ENCODE assay signal across 1 cellular context in the genomic region with DNA sequence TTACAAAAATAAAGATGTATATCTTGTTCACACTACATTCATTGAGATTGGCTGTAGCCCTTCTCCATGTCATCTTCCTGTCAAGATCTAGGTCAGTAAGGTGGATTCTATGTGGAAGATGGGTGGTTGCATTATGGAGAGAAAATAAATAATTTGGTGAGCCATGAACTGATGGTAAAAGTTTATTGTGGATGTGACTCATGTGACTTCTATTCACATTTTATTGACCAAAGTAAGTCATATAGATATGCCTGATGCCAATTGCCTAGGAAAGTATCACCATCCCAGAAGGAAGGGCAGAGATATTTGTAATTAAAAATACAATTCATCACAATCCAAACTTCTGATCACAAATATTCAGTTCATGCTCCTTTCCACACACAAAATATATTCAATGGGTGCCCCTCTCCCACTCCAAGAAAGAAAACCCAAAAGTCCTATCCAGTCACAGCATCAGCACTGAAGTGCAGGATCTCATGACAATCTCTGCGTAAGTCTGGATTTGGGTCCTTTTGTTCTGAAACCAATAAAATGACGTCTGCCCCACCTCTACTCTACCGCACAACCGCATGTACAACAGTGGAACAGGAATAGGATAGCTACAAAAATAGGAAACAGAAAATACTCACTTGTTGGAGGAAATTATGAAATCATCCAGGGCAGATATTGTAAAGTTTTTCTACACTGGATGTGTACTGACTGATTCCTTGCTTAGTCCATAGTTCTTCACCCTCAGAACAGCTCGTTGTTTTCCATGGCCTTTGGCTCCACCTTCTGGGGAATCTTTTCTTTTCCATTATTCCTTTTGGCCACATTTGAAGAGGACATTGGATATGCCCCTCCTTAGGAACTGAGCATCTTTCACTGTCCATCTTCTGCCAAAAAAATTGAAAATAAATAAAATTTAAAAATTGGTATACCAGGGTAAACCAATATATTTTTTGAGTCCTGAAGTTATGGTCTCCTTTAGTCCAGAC.
TF ChIP-seq lines count a peak whose summit lies in the region.

No MANE protein-coding gene starts in this region.

TF ChIP-seq in K562, 482 proteins besides CTCF, POLR2A, EP300 and RAD21:
- TF ChIP-seq, protein P1, sequence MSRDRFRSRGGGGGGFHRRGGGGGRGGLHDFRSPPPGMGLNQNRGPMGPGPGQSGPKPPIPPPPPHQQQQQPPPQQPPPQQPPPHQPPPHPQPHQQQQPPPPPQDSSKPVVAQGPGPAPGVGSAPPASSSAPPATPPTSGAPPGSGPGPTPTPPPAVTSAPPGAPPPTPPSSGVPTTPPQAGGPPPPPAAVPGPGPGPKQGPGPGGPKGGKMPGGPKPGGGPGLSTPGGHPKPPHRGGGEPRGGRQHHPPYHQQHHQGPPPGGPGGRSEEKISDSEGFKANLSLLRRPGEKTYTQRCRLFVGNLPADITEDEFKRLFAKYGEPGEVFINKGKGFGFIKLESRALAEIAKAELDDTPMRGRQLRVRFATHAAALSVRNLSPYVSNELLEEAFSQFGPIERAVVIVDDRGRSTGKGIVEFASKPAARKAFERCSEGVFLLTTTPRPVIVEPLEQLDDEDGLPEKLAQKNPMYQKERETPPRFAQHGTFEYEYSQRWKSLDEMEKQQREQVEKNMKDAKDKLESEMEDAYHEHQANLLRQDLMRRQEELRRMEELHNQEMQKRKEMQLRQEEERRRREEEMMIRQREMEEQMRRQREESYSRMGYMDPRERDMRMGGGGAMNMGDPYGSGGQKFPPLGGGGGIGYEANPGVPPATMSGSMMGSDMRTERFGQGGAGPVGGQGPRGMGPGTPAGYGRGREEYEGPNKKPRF (IDR thresholded peaks at IDR 0.05; ENCODE audit: low read depth, low read length), result no peak
- TF ChIP-seq ZNF3 (CRISPR knock-in tag; IDR thresholded peaks at IDR 0.05) (no peak), DEAF1 (CRISPR knock-in tag; IDR thresholded peaks at IDR 0.05) (peak; percentile 91), SMC3 (conservative IDR thresholded peaks at IDR 0.05; ENCODE audit: insufficient read depth, low read depth, low read length) (0 out of 2 replicates have a peak, but pooled peaks have one; percentile 36), GTF2F1 (IDR thresholded peaks at IDR 0.05; ENCODE audit: low read depth, low read length) (no peak), POLR2B (IDR thresholded peaks at IDR 0.05; ENCODE audit: low read depth, partially characterized antibody) (no peak), ZNF143 (CRISPR knock-in tag; IDR thresholded peaks at IDR 0.05) (no peak), NCOA2 (IDR thresholded peaks at IDR 0.05; ENCODE audit: partially characterized antibody in 2 of 2) (no peak), FOXA1 (IDR thresholded peaks at IDR 0.05; ENCODE audit: borderline replicate concordance) (no peak), MAZ (CRISPR knock-in tag; conservative IDR thresholded peaks at IDR 0.05 in 1 of 2, IDR thresholded peaks at IDR 0.05 in 1 of 2) (peak in 1 of 2 experiments; percentile 38; a peak in 1 of 4 replicates), HCFC1 (IDR thresholded peaks at IDR 0.05; ENCODE audit: low read depth, low read length) (no peak), ZBTB1 (CRISPR knock-in tag; IDR thresholded peaks at IDR 0.05; ENCODE audit: borderline replicate concordance, low read depth) (no peak), BACH1 (tag; IDR thresholded peaks at IDR 0.05) (no peak), CLOCK (CRISPR knock-in tag; IDR thresholded peaks at IDR 0.05; ENCODE audit: borderline replicate concordance) (no peak), HNRNPK (IDR thresholded peaks at IDR 0.05; ENCODE audit: low read depth, low read length, poor library complexity, severe bottlenecking) (no peak), JUND (IDR thresholded peaks at IDR 0.05; ENCODE audit: borderline replicate concordance, low read depth, low read length) (peak; percentile 19; the same call in 1 of the 2 replicates), JUND (tag; IDR thresholded peaks at IDR 0.05; ENCODE audit: borderline replicate concordance, low read depth, low read length) (no peak), MTA1 (IDR thresholded peaks at IDR 0.05; ENCODE audit: borderline replicate concordance) (no peak), RCOR1 (IDR thresholded peaks at IDR 0.05; ENCODE audit: borderline replicate concordance in 1 of 2, low read depth in 2 of 2, low read length in 2 of 2) (peak in 1 of 2 experiments; percentile 21; a peak in 1 of 4 replicates)
- TF ChIP-seq, protein P2, sequence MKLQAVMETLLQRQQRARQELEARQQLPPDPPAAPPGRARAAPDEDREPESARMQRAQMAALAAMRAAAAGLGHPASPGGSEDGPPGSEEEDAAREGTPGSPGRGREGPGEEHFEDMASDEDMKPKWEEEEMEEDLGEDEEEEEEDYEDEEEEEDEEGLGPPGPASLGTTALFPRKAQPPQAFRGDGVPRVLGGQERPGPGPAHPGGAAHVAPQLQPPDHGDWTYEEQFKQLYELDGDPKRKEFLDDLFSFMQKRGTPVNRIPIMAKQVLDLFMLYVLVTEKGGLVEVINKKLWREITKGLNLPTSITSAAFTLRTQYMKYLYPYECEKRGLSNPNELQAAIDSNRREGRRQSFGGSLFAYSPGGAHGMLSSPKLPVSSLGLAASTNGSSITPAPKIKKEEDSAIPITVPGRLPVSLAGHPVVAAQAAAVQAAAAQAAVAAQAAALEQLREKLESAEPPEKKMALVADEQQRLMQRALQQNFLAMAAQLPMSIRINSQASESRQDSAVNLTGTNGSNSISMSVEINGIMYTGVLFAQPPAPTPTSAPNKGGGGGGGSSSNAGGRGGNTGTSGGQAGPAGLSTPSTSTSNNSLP (IDR thresholded peaks at IDR 0.05; ENCODE audit: borderline replicate concordance, low read depth, low read length), result no peak
- TF ChIP-seq, protein P3, sequence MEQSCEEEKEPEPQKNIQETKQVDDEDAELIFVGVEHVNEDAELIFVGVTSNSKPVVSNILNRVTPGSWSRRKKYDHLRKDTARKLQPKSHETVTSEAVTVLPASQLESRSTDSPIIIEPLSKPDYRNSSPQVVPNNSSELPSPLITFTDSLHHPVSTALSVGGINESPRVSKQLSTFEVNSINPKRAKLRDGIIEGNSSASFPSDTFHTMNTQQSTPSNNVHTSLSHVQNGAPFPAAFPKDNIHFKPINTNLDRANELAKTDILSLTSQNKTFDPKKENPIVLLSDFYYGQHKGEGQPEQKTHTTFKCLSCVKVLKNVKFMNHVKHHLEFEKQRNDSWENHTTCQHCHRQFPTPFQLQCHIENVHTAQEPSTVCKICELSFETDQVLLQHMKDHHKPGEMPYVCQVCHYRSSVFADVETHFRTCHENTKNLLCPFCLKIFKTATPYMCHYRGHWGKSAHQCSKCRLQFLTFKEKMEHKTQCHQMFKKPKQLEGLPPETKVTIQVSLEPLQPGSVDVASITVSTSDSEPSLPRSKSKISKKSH (CRISPR knock-in tag; IDR thresholded peaks at IDR 0.05), result no peak
